17 cellular contexts compared by ENCODE assay signal in the genomic region with DNA sequence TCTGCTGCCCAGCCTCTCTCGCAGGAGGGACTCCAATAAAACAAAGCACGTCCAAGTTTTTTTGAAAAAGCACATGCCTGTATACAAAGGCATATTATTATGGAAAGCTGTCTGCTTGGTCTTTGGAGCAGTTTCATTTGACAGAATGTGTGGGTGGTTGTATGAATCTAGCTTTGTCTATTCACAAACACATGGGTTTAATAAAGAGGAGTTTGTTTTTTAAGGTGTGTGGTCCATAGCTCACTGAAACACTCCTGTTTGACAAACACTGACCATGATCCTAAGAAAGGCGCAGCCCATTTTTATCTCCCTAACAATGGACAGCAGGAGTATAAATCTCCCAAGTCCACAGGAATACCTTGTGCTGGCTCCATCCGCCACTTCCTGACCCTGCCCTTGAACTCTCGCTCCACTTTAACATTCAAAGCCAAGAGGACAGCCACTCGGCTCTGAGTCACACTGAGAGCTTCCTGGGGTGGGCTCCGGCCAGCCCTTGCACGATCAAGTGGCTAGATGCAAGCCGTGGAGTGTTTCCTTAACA.
DNase-seq lines count a peak whose midpoint lies in the region; ATAC-seq and TF ChIP-seq lines count a peak whose summit lies in the region.
"Had no signal": no experiment of that assay in that cellular context is flagged by ENCODE, and none has a peak within 500 bp of the region (broad histone marks: within the 10 kb centered on the region; RNA-seq: fewer than 3 reads in every experiment).

No MANE protein-coding gene starts in this region.

- ATAC-seq in body of pancreas: peak; percentile 70
- peak; percentile 89 to 98 (median 96) for ATAC-seq in heart left ventricle
- no peak for ATAC-seq in GM21381 (IDR thresholded peaks at IDR 0.05; ENCODE audit: unreplicated experiment)

- peak; percentile 74 for DNase-seq in COLO829 (ENCODE audit: low spot score)
- peak in 3 of 4 donors; percentile 15 to 20 (median 19) for DNase-seq in body of pancreas
- DNase-seq in heart left ventricle: peak; percentile 69 to 85 (median 74)
- peak; percentile 86 for DNase-seq in posterior vena cava (ENCODE audit: low spot score)
- DNase-seq in SKM-1 (lab: John Stamatoyannopoulos, UW; ENCODE audit: unreplicated experiment): no peak
- no peak for DNase-seq in glomerular visceral epithelial cell (ENCODE audit: extremely low spot score)
- DNase-seq in OCI-M2 (lab: John Stamatoyannopoulos, UW; ENCODE audit: unreplicated experiment): no peak
- DNase-seq: activated CD4-positive, alpha-beta T cell treated with anti-CD3 and anti-CD28 coated beads for 48 hours; AML-193; DMS79 treated with DMSO at 0.1 percent for 48 hours; immature natural killer cell; MM.1S; nephron progenitor cell; stimulated activated CD4-positive, alpha-beta T cell treated with anti-CD3 and anti-CD28 coated beads, Interleukin-12 subunit alpha, Interleukin-12 subunit beta, amount 100 ng/mL, for 4 hours had no signal

- no peaks in the 10 kb centered on the region for H3K4me1 ChIP-seq in body of pancreas
- H3K4me1 ChIP-seq in heart left ventricle: peaks cover 0 to 47% (median 18%) of the 10 kb centered on the region in 12 donors

- TF ChIP-seq CTCF in body of pancreas (IDR thresholded peaks at IDR 0.05) (no peak), heart left ventricle (IDR thresholded peaks at IDR 0.05) (no peak)

- TF ChIP-seq POLR2A in body of pancreas (IDR thresholded peaks at IDR 0.05) (no peak), heart left ventricle (IDR thresholded peaks at IDR 0.05) (no peak)

- H3K9me3 ChIP-seq in body of pancreas (no peaks in the 10 kb centered on the region), heart left ventricle (no peaks in the 10 kb centered on the region)

- 45 to 52% methylated on average over 9 of the region's 9 CpGs for WGBS in body of pancreas, 2 donors
- WGBS in heart left ventricle, 4 donors: 30 to 49% (median 37%) methylated on average over 9 of the region's 9 CpGs

- no peak overlapping the region for H3K27ac ChIP-seq in body of pancreas
- H3K27ac ChIP-seq in heart left ventricle: peak overlapping the region in 11 of 12 donors; percentile 35 to 74 (median 57)
- H3K27ac ChIP-seq: cardiac muscle cell, HL-60 had no signal

- intact Hi-C loops in body of pancreas (cut with DNase I): no loop called here
- intact Hi-C loops in heart left ventricle (cut with DNase I): loop anchor here in 2 of 10 donors (10.0 kb wide), 2 partner anchors 147 to 377 kb away; no protein-coding TSS in a partner anchor
- intact Hi-C loops in posterior vena cava (cut with DNase I): no loop called here

- no peaks in the 10 kb centered on the region for H3K36me3 ChIP-seq in body of pancreas (replicated peaks in 1 of 2; ENCODE audit: insufficient read depth in 1 of 2, low read depth in 2 of 2)
- peaks cover 0 to 22% (median 0%) of the 10 kb centered on the region in 9 donors for H3K36me3 ChIP-seq in heart left ventricle
- H3K36me3 ChIP-seq: cardiac muscle cell had no signal

- H3K27me3 ChIP-seq in body of pancreas (no peaks in the 10 kb centered on the region), heart left ventricle (no peaks in the 10 kb centered on the region)

- H3K4me3 ChIP-seq in body of pancreas (no peak overlapping the region), heart left ventricle (no peak overlapping the region)
- H3K4me3 ChIP-seq: cardiac muscle cell had no signal

Comparison
In these comparisons a context has a peak if more than half of its experiments do, and no peak if none do; other contexts are left out.
1. DNase-seq: peak in COLO829 (single experiment), body of pancreas (3 of 4), heart left ventricle (5 of 5) and posterior vena cava (single experiment); none in SKM-1 (single experiment), glomerular visceral epithelial cell (single experiment) and OCI-M2 (single experiment).
2. H3K27ac ChIP-seq: peak in heart left ventricle (11 of 12); none in body of pancreas (0 of 4).